8 cellular contexts compared by ENCODE assay signal in the genomic region with DNA sequence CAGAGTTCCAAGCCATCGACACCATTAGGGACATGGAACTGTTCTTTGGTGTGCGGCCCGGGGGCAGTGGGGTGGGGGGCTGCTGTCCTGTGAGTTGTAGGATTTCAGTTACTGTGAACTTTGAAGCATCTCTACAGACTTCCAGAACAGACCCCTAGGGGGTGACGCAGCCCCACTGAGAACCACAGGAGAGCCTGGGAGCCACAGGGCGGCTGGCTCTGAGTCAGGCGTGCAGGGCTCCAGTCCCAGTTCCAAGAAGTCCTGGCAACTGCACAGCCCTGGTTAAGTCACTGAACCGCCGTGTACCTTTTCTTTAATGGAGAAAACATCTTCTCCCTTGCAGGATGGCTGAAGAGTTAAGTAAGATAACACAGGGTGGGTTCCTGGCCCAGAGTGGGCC.
DNase-seq lines count a peak whose midpoint lies in the region.

No MANE protein-coding gene starts in this region.

- DNase-seq in NCI-H345 (lab: John Stamatoyannopoulos, UW) (peak; percentile 1), NCI-H345 treated with DMSO at 0.1 percent for 48 hours (lab: John Stamatoyannopoulos, UW; ENCODE audit: unreplicated experiment) (no peak), SW480 (ENCODE audit: low spot score) (peak; percentile 21), globus pallidus (ENCODE audit: low spot score) (peak; percentile 53), pons (ENCODE audit: low spot score) (peak; percentile 29), T-helper 1 cell (no peak)
- DNase-seq in stimulated activated CD8-positive, alpha-beta memory T cell treated with anti-CD3 and anti-CD28 coated beads, Interleukin-4, amount 100 ng/mL, for 48 hours: no peak
- no peak for DNase-seq in activated CD8-positive, alpha-beta memory T cell treated with anti-CD3 and anti-CD28 coated beads, Interleukin-2, amount 50 U/mL, for 48 hours

Comparison
In these comparisons a context has a peak if more than half of its experiments do, and no peak if none do; other contexts are left out.
1. DNase-seq: peak in NCI-H345 (single experiment), SW480 (single experiment), globus pallidus (single experiment) and pons (single experiment); none in NCI-H345 treated with DMSO at 0.1 percent for 48 hours (single experiment), T-helper 1 cell (0 of 5), stimulated activated CD8-positive, alpha-beta memory T cell treated with anti-CD3 and anti-CD28 coated beads, Interleukin-4, amount 100 ng/mL, for 48 hours (single experiment) and activated CD8-positive, alpha-beta memory T cell treated with anti-CD3 and anti-CD28 coated beads, Interleukin-2, amount 50 U/mL, for 48 hours (single experiment).